ENCODE assay signal across 29 cellular contexts in the genomic region with DNA sequence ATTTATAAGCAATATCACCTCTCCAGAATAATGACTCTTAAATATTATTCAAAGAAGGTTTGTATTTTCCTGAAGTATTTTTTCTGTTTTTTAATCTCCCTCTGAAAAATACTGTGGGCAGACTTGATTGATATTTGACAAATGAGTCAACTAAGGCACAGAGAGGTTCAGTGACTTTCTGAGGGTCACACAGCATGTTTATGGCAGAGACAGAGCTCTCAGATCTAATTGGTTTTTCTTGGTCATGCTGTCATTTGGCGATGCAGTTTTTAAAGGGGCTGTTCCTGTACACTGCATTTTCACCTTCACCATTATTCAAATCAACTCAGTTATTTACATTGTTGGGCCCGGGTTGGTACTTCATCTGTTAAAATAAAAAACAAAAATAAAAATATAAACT.
"Had no signal": no experiment of that assay in that cellular context is flagged by ENCODE, and none has a peak within 500 bp of the region (broad histone marks: within the 10 kb centered on the region; RNA-seq: fewer than 3 reads in every experiment).

No MANE protein-coding gene starts in this region.

- H3K4me1 ChIP-seq: stomach, suprapubic skin, testis, thyroid gland, tibial artery, tibial nerve, transverse colon, upper lobe of left lung, upper lobe of right lung, uterus, vagina had no signal

- H3K4me3 Mint-ChIP-seq: stimulated activated effector memory CD8-positive, alpha-beta T cell treated with anti-CD3 and anti-CD28 coated beads, Interleukin-12 subunit alpha, Interleukin-12 subunit beta, amount 100 ng/mL, for 72 hours; stimulated activated memory B cell treated with anti-CD40 and anti-IgM and Interleukin-4, amounts not matched to agents 10 μg/mL and 1 μg/mL and 100 μg/mL, for 72 hours; stimulated activated naive B cell treated with anti-CD40 and anti-IgM and Interleukin-4, amounts not matched to agents 10 μg/mL and 1 μg/mL and 100 μg/mL, for 72 hours; stimulated activated naive CD8-positive, alpha-beta T cell treated with anti-CD3 and anti-CD28 coated beads, Interleukin-15, amount 100 ng/mL, for 72 hours; stimulated activated naive CD8-positive, alpha-beta T cell treated with anti-CD3 and anti-CD28 coated beads, Interleukin-15, Interleukin-2, amounts not matched to agents 100 ng/mL and 50 ng/mL, for 24 hours; type B pancreatic cell had no signal

- H3K36me3 Mint-ChIP-seq: stimulated activated effector memory CD8-positive, alpha-beta T cell treated with anti-CD3 and anti-CD28 coated beads, Interleukin-12 subunit alpha, Interleukin-12 subunit beta, amount 100 ng/mL, for 72 hours; stimulated activated memory B cell treated with anti-CD40 and anti-IgM and Interleukin-4, amounts not matched to agents 10 μg/mL and 1 μg/mL and 100 μg/mL, for 72 hours; stimulated activated naive B cell treated with anti-CD40 and anti-IgM and Interleukin-4, amounts not matched to agents 10 μg/mL and 1 μg/mL and 100 μg/mL, for 72 hours; type B pancreatic cell had no signal

- H3K36me3 ChIP-seq: stomach, suprapubic skin, thoracic aorta, thyroid gland, tibial artery, tibial nerve, transverse colon, upper lobe of left lung, upper lobe of right lung, uterus, vagina had no signal

- H3K27me3 ChIP-seq: stomach, suprapubic skin, testis, thyroid gland, tibial artery, tibial nerve, transverse colon, upper lobe of left lung, upper lobe of right lung, uterus, vagina had no signal

- H3K9me3 ChIP-seq: stomach, suprapubic skin, testis, thoracic aorta, thyroid gland, tibial artery, tibial nerve, transverse colon, upper lobe of left lung, upper lobe of right lung, uterus, vagina had no signal

- H3K27ac Mint-ChIP-seq: stimulated activated effector memory CD8-positive, alpha-beta T cell treated with anti-CD3 and anti-CD28 coated beads, Interleukin-12 subunit alpha, Interleukin-12 subunit beta, amount 100 ng/mL, for 72 hours; stimulated activated memory B cell treated with anti-CD40 and anti-IgM and Interleukin-4, amounts not matched to agents 10 μg/mL and 1 μg/mL and 100 μg/mL, for 72 hours; stimulated activated naive B cell treated with anti-CD40 and anti-IgM and Interleukin-4, amounts not matched to agents 10 μg/mL and 1 μg/mL and 100 μg/mL, for 72 hours; stimulated activated naive CD8-positive, alpha-beta T cell treated with anti-CD3 and anti-CD28 coated beads, Interleukin-15, amount 100 ng/mL, for 72 hours; stimulated activated naive CD8-positive, alpha-beta T cell treated with anti-CD3 and anti-CD28 coated beads, Interleukin-15, Interleukin-2, amounts not matched to agents 100 ng/mL and 50 ng/mL, for 24 hours; type B pancreatic cell had no signal

- FAIRE-seq: urothelium cell line had no signal

- H3K4me3 ChIP-seq: stomach, suprapubic skin, testis, thoracic aorta, thyroid gland, tibial artery, tibial nerve, transverse colon, upper lobe of left lung, upper lobe of right lung, uterus, vagina had no signal

- ATAC-seq: stimulated activated effector memory CD8-positive, alpha-beta T cell treated with anti-CD3 and anti-CD28 coated beads, Interleukin-12 subunit alpha, Interleukin-12 subunit beta, amount 100 ng/mL, for 72 hours; stimulated activated memory B cell treated with anti-CD40 and anti-IgM and Interleukin-4, amounts not matched to agents 10 μg/mL and 1 μg/mL and 100 μg/mL, for 72 hours; stimulated activated naive B cell treated with anti-CD40 and anti-IgM and Interleukin-4, amounts not matched to agents 10 μg/mL and 1 μg/mL and 100 μg/mL, for 72 hours; stimulated activated naive CD8-positive, alpha-beta T cell treated with anti-CD3 and anti-CD28 coated beads, Interleukin-15, amount 100 ng/mL, for 72 hours; stimulated activated naive CD8-positive, alpha-beta T cell treated with anti-CD3 and anti-CD28 coated beads, Interleukin-15, Interleukin-2, amounts not matched to agents 100 U/mL and 50 U/mL, for 24 hours; upper lobe of right lung had no signal

- DNase-seq: stimulated activated CD4-positive, alpha-beta T cell treated with anti-CD3 and anti-CD28 coated beads, Interleukin-2, amount 100 ng/mL, for 48 hours; stimulated activated CD4-positive, alpha-beta T cell treated with anti-CD3 and anti-CD28 coated beads, Interleukin-4, amount 100 ng/mL, for 1 hour; stimulated activated CD4-positive, alpha-beta T cell treated with anti-CD3 and anti-CD28 coated beads, Interleukin-4, amount 100 ng/mL, for 24 hours; stimulated activated CD4-positive, alpha-beta T cell treated with anti-CD3 and anti-CD28 coated beads, Interleukin-4, amount 100 ng/mL, for 4 hours; stimulated activated CD8-positive, alpha-beta memory T cell treated with anti-CD3 and anti-CD28 coated beads, Interleukin-4, amount 100 ng/mL, for 48 hours; stimulated activated naive B cell treated with anti-CD40 and anti-IgM and Interleukin-4, amounts not matched to agents 10 μg/mL and 1 μg/mL and 100 μg/mL, for 72 hours; stimulated activated naive CD4-positive, alpha-beta T cell; stimulated activated naive CD4-positive, alpha-beta T cell treated with Interleukin-2 at 50 U/mL for 16 hours; stimulated activated naive CD8-positive, alpha-beta T cell treated with anti-CD3 and anti-CD28 coated beads, Interleukin-15, amount 100 ng/mL, for 72 hours; stimulated activated naive CD8-positive, alpha-beta T cell treated with anti-CD3 and anti-CD28 coated beads, Interleukin-15, Interleukin-2, amounts not matched to agents 100 U/mL and 50 U/mL, for 24 hours; stomach; substantia nigra; testis; thyroid gland; tibial artery; transverse colon; trophoblast cell; upper lobe of left lung; upper lobe of right lung; uterus had no signal

- H3K27ac ChIP-seq: stomach, suprapubic skin, testis, thoracic aorta, thyroid gland, tibial artery, tibial nerve, transverse colon, upper lobe of left lung, upper lobe of right lung, uterus, vagina had no signal

- H3K27me3 Mint-ChIP-seq: stimulated activated memory B cell treated with anti-CD40 and anti-IgM and Interleukin-4, amounts not matched to agents 10 μg/mL and 1 μg/mL and 100 μg/mL, for 72 hours; stimulated activated naive B cell treated with anti-CD40 and anti-IgM and Interleukin-4, amounts not matched to agents 10 μg/mL and 1 μg/mL and 100 μg/mL, for 72 hours; stimulated activated naive CD8-positive, alpha-beta T cell treated with anti-CD3 and anti-CD28 coated beads, Interleukin-15, amount 100 ng/mL, for 72 hours; stimulated activated naive CD8-positive, alpha-beta T cell treated with anti-CD3 and anti-CD28 coated beads, Interleukin-15, Interleukin-2, amounts not matched to agents 100 ng/mL and 50 ng/mL, for 24 hours had no signal

- H3K4me1 Mint-ChIP-seq: stimulated activated effector memory CD8-positive, alpha-beta T cell treated with anti-CD3 and anti-CD28 coated beads, Interleukin-12 subunit alpha, Interleukin-12 subunit beta, amount 100 ng/mL, for 72 hours; stimulated activated memory B cell treated with anti-CD40 and anti-IgM and Interleukin-4, amounts not matched to agents 10 μg/mL and 1 μg/mL and 100 μg/mL, for 72 hours; stimulated activated naive B cell treated with anti-CD40 and anti-IgM and Interleukin-4, amounts not matched to agents 10 μg/mL and 1 μg/mL and 100 μg/mL, for 72 hours; stimulated activated naive CD8-positive, alpha-beta T cell treated with anti-CD3 and anti-CD28 coated beads, Interleukin-15, amount 100 ng/mL, for 72 hours had no signal

- H3K9me3 Mint-ChIP-seq: stimulated activated naive CD8-positive, alpha-beta T cell treated with anti-CD3 and anti-CD28 coated beads, Interleukin-15, amount 100 ng/mL, for 72 hours; stimulated activated naive CD8-positive, alpha-beta T cell treated with anti-CD3 and anti-CD28 coated beads, Interleukin-15, Interleukin-2, amounts not matched to agents 100 ng/mL and 50 ng/mL, for 24 hours; type B pancreatic cell had no signal
